14 cellular contexts compared by ENCODE assay signal in the genomic region with DNA sequence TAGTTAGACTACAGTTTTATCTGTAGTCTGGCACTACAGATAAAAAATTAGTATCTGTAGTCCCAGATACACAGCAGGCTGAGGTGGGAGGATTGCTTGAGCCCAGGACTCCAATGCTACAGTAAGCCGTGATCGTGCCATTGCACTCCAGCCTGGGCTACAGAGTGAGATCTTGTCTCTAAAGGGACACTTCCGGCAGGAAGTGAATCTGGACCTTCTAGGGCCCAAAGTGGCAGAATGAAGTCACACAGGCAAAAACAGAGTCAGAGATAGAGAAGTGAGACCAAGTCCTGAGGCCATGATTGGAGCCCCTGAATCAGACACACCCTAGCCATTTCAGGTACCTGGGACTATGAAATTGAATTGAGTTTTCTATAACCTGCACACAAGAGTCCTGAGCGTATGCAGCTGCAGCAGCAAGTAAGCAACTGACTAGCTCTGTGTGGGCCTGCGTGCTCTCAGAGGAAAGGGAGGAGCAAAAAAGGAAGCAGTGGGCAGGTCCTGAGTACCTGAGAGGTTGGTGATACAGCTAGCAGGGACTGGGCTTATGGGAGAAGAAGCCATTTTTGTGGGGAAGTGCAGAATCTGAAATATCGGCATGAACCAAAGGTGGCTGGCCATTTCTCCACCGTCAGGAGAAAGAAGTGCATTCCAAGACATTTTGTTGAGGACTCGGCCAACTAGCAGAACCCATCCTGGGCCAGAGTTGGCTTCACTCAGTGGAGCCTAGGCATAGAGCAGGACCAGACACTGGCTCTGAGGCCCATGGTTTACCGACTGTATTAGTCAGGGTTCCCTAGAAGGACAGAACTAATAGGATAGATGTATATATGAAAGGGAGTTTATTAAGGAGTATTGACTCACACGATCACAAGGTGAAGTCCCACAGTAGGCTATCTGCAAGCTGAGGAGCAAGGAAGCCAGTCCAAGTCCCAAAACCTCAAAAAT. TPM values are rescaled to one million over a fixed set of nuclear protein-coding genes. Genes with fewer than 3 reads are reported as not detected.
DNase-seq lines count a peak whose midpoint lies in the region; ATAC-seq and TF ChIP-seq lines count a peak whose summit lies in the region.
"Had no signal": no experiment of that assay in that cellular context is flagged by ENCODE, and none has a peak within 500 bp of the region (broad histone marks: within the 10 kb centered on the region; RNA-seq: fewer than 3 reads in every experiment).

No MANE protein-coding gene starts in this region.

- peak overlapping the region in 19 of 21 experiments; percentile 13 to 80 (median 64) for H3K27ac ChIP-seq in skin epidermis
- H3K27ac ChIP-seq: coronary artery, uterus had no signal

- intact Hi-C loops in CD14-positive monocyte (cut with micrococcal nuclease) = no loop called here

- no peaks in the 10 kb centered on the region for H3K27me3 Mint-ChIP-seq in activated T-cell treated with anti-CD3 and anti-CD28 coated beads, Interleukin-2, amount 50 U/mL, for 4 hours (ENCODE audit: low read depth)
- H3K27me3 Mint-ChIP-seq in CD14-positive monocyte (ENCODE audit: low read depth in 3 of 3) (peaks cover 0 to 4% (median 1%) of the 10 kb centered on the region in 3 donors), glutamatergic neuron (ENCODE audit: unreplicated experiment) (peaks cover 6% of the 10 kb centered on the region)

- peaks cover 21% of the 10 kb centered on the region for H3K4me1 Mint-ChIP-seq in activated T-cell treated with anti-CD3 and anti-CD28 coated beads, Interleukin-2, amount 50 U/mL, for 4 hours (ENCODE audit: low read depth)
- H3K4me1 Mint-ChIP-seq in CD14-positive monocyte = peaks cover 5% of the 10 kb centered on the region
- H3K4me1 Mint-ChIP-seq in glutamatergic neuron (ENCODE audit: low read depth, unreplicated experiment) = peaks cover 5% of the 10 kb centered on the region

- no peak overlapping the region for H3K4me3 Mint-ChIP-seq in activated T-cell treated with anti-CD3 and anti-CD28 coated beads, Interleukin-2, amount 50 U/mL, for 4 hours
- H3K4me3 Mint-ChIP-seq in CD14-positive monocyte (no peak overlapping the region), glutamatergic neuron (ENCODE audit: unreplicated experiment) (no peak overlapping the region)
- H3K4me3 Mint-ChIP-seq: T-helper 1 cell treated with Interleukin-12 subunit alpha and Interleukin-12 subunit beta and Interleukin-4 antibody, amounts not matched to agents 30 μg/mL and 1 μg/mL, for 36 hours had no signal

- H3K36me3 Mint-ChIP-seq in activated T-cell treated with anti-CD3 and anti-CD28 coated beads, Interleukin-2, amount 50 U/mL, for 4 hours (ENCODE audit: insufficient read depth) = no peaks in the 10 kb centered on the region
- H3K36me3 Mint-ChIP-seq in CD14-positive monocyte (no peaks in the 10 kb centered on the region), glutamatergic neuron (ENCODE audit: unreplicated experiment) (no peaks in the 10 kb centered on the region)

- TF ChIP-seq CTCF in CD14-positive monocyte (IDR thresholded peaks at IDR 0.05) = no peak
- no peak for TF ChIP-seq CTCF in glutamatergic neuron (IDR thresholded peaks at IDR 0.05; ENCODE audit: partially characterized antibody, unreplicated experiment)

- no peak overlapping the region for H3K27ac Mint-ChIP-seq in CD14-positive monocyte
- H3K27ac Mint-ChIP-seq in glutamatergic neuron (ENCODE audit: unreplicated experiment) = no peak overlapping the region

- no peak overlapping the region for H3K4me3 ChIP-seq in skin epidermis
- H3K4me3 ChIP-seq: coronary artery, uterus had no signal

- peak; percentile 55 to 66 for ATAC-seq in activated T-cell treated with anti-CD3 and anti-CD28 coated beads, Interleukin-2, amount 50 U/mL, for 4 hours

- H3K9me3 Mint-ChIP-seq in activated T-cell treated with anti-CD3 and anti-CD28 coated beads, Interleukin-2, amount 50 U/mL, for 4 hours = no peaks in the 10 kb centered on the region
- H3K9me3 Mint-ChIP-seq in CD14-positive monocyte (peaks cover 0 to 2% (median 0%) of the 10 kb centered on the region in 7 donors), glutamatergic neuron (ENCODE audit: unreplicated experiment) (no peaks in the 10 kb centered on the region)
- H3K9me3 Mint-ChIP-seq: T-helper 1 cell treated with Interleukin-12 subunit alpha and Interleukin-12 subunit beta and Interleukin-4 antibody, amounts not matched to agents 30 μg/mL and 1 μg/mL, for 36 hours had no signal

- DNase-seq in activated T-cell treated with anti-CD3 and anti-CD28 coated beads, Interleukin-2, amount 50 U/mL, for 4 hours = no peak
- DNase-seq in activated T-cell treated with anti-CD3 and anti-CD28 coated beads, Interleukin-2, amount 50 U/mL, for 48 hours = no peak
- DNase-seq in MV-4-11 (lab: John Stamatoyannopoulos, UW) (peak; percentile 83), NCI-H2196 treated with DMSO at 0.1 percent for 48 hours (lab: John Stamatoyannopoulos, UW; ENCODE audit: unreplicated experiment) (no peak), CD14-positive monocyte (ENCODE audit: low spot score) (no peak), glutamatergic neuron (no peak)
- peak; percentile 19 for DNase-seq in activated naive CD4-positive, alpha-beta T cell treated with anti-CD3 and anti-CD28 coated beads, Interleukin-2, amount 50 U/mL, for 16 hours
- DNase-seq: activated gamma-delta T cell treated with Interleukin-2 at 50 U/mL for 16 hours, midbrain, NCI-H774, uterus had no signal

RNA-seq across cellular contexts. Expression of gene BRD7, which starts 27.2 kb away (rescaled TPM):
- 10 to 100 TPM; 87.1 to 91.1 (median 91.0) TPM for total RNA-seq in activated T-cell treated with anti-CD3 and anti-CD28 coated beads, Interleukin-2, amount 50 U/mL, for 4 hours
- polyA plus RNA-seq in CD14-positive monocyte = 10 to 100 TPM; 11.4 to 21.2 TPM
- 80.8 TPM for total RNA-seq in glutamatergic neuron (ENCODE audit: unreplicated experiment)

Comparison
In these comparisons a context has a peak if more than half of its experiments do, and no peak if none do; other contexts are left out.
1. DNase-seq: peak in MV-4-11 (single experiment) and activated naive CD4-positive, alpha-beta T cell treated with anti-CD3 and anti-CD28 coated beads, Interleukin-2, amount 50 U/mL, for 16 hours (single experiment); none in activated T-cell treated with anti-CD3 and anti-CD28 coated beads, Interleukin-2, amount 50 U/mL, for 4 hours (single experiment), activated T-cell treated with anti-CD3 and anti-CD28 coated beads, Interleukin-2, amount 50 U/mL, for 48 hours (0 of 2), NCI-H2196 treated with DMSO at 0.1 percent for 48 hours (single experiment), CD14-positive monocyte (single experiment) and glutamatergic neuron (single experiment).